In the genomic region with DNA sequence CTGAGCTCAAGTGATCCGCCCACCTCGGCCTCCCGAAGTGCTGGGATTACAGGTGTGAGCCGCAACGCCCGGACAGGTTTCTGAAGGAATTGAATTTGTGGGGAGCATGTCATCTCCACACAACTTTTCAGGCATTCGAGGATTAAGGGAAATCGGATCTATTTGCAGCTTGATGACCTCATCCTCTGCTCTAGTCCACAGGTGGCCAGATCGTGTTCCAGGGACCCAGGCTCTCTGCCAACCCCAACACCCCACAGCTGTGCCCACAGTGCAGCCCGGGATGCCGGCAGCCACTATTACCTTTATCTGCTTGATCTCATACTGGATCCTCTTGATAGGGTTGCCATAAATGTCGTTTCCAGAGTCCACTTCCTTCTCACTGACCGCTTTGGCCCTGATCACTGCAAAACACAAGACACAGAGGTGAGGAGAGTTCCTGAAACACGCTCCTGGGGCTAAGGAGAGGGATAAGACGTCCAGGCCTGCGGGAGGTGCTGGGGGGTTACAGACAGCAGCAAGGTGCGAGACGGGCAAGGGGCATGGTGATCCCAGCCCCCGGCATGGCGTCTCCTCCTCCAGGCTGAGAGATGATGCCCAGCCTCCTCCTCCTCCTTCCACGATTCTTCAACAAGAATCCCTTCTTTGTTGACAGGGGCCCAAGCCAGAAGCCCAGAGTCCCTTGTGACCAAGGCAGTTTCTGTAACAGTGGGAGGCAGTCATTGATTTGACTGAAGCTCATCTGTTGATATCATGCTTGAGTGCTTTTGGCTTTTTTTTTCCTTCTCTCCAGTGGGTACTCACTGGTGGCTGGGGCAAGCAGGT, we compare ENCODE assay signal across 8 cellular contexts. TPM values are rescaled to one million over a fixed set of nuclear protein-coding genes. Genes with fewer than 3 reads are reported as not detected.
DNase-seq lines count a peak whose midpoint lies in the region; ATAC-seq and TF ChIP-seq lines count a peak whose summit lies in the region.

No MANE protein-coding gene starts in this region.

- H3K36me3 ChIP-seq in heart left ventricle: peaks cover 0 to 52% (median 41%) of the 10 kb centered on the region in 9 donors

- peaks cover 1% of the 10 kb centered on the region for H3K4me1 Mint-ChIP-seq in activated CD4-positive, alpha-beta T cell treated with anti-CD3 and anti-CD28 coated beads, Interleukin-2, amount 10 ng/mL, durations not matched to agents 24 days and 14 days

- H3K9me3 ChIP-seq in heart left ventricle: no peaks in the 10 kb centered on the region

- intact Hi-C loops in heart left ventricle (cut with DNase I): no loop called here
- intact Hi-C loops in activated CD4-positive, alpha-beta T cell treated with anti-CD3 and anti-CD28 coated beads, Interleukin-2, amount 10 ng/mL, durations not matched to agents 24 days and 14 days (cut with micrococcal nuclease): no loop called here

- H3K27ac Mint-ChIP-seq in activated CD4-positive, alpha-beta T cell treated with anti-CD3 and anti-CD28 coated beads, Interleukin-2, amount 10 ng/mL, durations not matched to agents 24 days and 14 days: no peak overlapping the region

- 39 to 52% (median 47%) methylated on average over 20 to 21 of the region's 21 CpGs for WGBS in heart left ventricle, 4 donors

- H3K4me3 ChIP-seq in heart left ventricle: no peak overlapping the region

- no peak overlapping the region for H3K4me3 Mint-ChIP-seq in activated CD4-positive, alpha-beta T cell treated with anti-CD3 and anti-CD28 coated beads, Interleukin-2, amount 10 ng/mL, durations not matched to agents 24 days and 14 days

- peak overlapping the region; percentile 20 to 75 (median 65) for H3K27ac ChIP-seq in heart left ventricle

- H3K4me1 ChIP-seq in heart left ventricle: peaks cover 0 to 46% (median 40%) of the 10 kb centered on the region in 12 donors

- in situ Hi-C loops in SK-MEL-5 (cut with HindIII; ENCODE audit: low pct_unique_long_range_greater_than_20kb, low sequenced_read_pairs): no loop called here

- no peaks in the 10 kb centered on the region for H3K36me3 Mint-ChIP-seq in activated CD4-positive, alpha-beta T cell treated with anti-CD3 and anti-CD28 coated beads, Interleukin-2, amount 10 ng/mL, durations not matched to agents 24 days and 14 days (ENCODE audit: low read depth)

- no peaks in the 10 kb centered on the region for H3K27me3 ChIP-seq in heart left ventricle

- H3K27me3 Mint-ChIP-seq in activated CD4-positive, alpha-beta T cell treated with anti-CD3 and anti-CD28 coated beads, Interleukin-2, amount 10 ng/mL, durations not matched to agents 24 days and 14 days: peaks cover 7% of the 10 kb centered on the region

- TF ChIP-seq CTCF in heart left ventricle (IDR thresholded peaks at IDR 0.05): no peak

- no peaks in the 10 kb centered on the region for H3K9me3 Mint-ChIP-seq in activated CD4-positive, alpha-beta T cell treated with anti-CD3 and anti-CD28 coated beads, Interleukin-2, amount 10 ng/mL, durations not matched to agents 24 days and 14 days

- no peak for TF ChIP-seq POLR2A in heart left ventricle (IDR thresholded peaks at IDR 0.05)

- peak; percentile 48 to 82 (median 50) for ATAC-seq in heart left ventricle
- no peak for ATAC-seq in activated CD4-positive, CD25-positive, alpha-beta regulatory T cell treated with anti-CD3 and anti-CD28 coated beads, Interleukin-2, amount 50 U/mL, for 24 hours

- DNase-seq in HS-27A (ENCODE audit: low read depth) (peak; percentile 57), SK-MEL-5 (ENCODE audit: low read depth, low spot score) (peak; percentile 100), heart left ventricle (peak in 4 of 5 donors; percentile 38 to 68 (median 62)), smooth muscle cell of the brain vasculature (ENCODE audit: low read depth, low spot score) (peak; percentile 72), NCI-H187 treated with DMSO at 0.1 percent for 48 hours (lab: John Stamatoyannopoulos, UW) (no peak)
- DNase-seq in activated effector memory CD4-positive, alpha-beta T cell treated with anti-CD3 and anti-CD28 coated beads, Interleukin-2, amount 50 U/mL, for 16 hours: no peak
- no peak for DNase-seq in activated CD4-positive, alpha-beta T cell treated with anti-CD3 and anti-CD28 coated beads, Interleukin-2, amount 10 ng/mL, durations not matched to agents 24 days and 14 days

RNA-seq across cellular contexts. Expression of a gene that starts 29.3 kb away (rescaled TPM):
- 0.74 and 0.80 TPM in 2 replicates for total RNA-seq in SK-MEL-5 (2014; rRNA removed; shearing (Covaris generic))
- polyA plus RNA-seq in SK-MEL-5 (2015; cell fraction: cytosol; rRNA removed): 0.76 and 1.2 TPM in 2 replicates
- 0.19 and 0.99 TPM in 2 replicates for polyA plus RNA-seq in SK-MEL-5 (2015; cell fraction: nucleus; rRNA removed)
- 1 to 10 TPM in 3 of 9 donors, under 1 TPM in 6; 0.23 to 3.3 (median 0.52) TPM for total RNA-seq in heart left ventricle
- 1 to 10 TPM in 1 of 2 donors, under 1 TPM in 1; 0.29 to 2.0 TPM for polyA plus RNA-seq in heart left ventricle
- total RNA-seq in activated CD4-positive, alpha-beta T cell treated with anti-CD3 and anti-CD28 coated beads, Interleukin-2, amount 10 ng/mL, durations not matched to agents 24 days and 14 days: 0.56 TPM in 1 of 2 replicates, not detected in the other

RNA-seq across cellular contexts. Expression of a gene that starts 33.1 kb away (rescaled TPM):
- 96.8 and 116 TPM in 2 replicates for total RNA-seq in SK-MEL-5 (2014; rRNA removed; shearing (Covaris generic))
- 153 and 199 TPM in 2 replicates for polyA plus RNA-seq in SK-MEL-5 (2015; cell fraction: cytosol; rRNA removed)
- polyA plus RNA-seq in SK-MEL-5 (2015; cell fraction: nucleus; rRNA removed): 546 and 730 TPM in 2 replicates
- 10 to 100 TPM; 14.0 to 40.9 (median 21.0) TPM for total RNA-seq in heart left ventricle
- polyA plus RNA-seq in heart left ventricle: 10 to 100 TPM; 11.7 to 18.3 TPM
- 128 TPM in 2 replicates for total RNA-seq in activated CD4-positive, alpha-beta T cell treated with anti-CD3 and anti-CD28 coated beads, Interleukin-2, amount 10 ng/mL, durations not matched to agents 24 days and 14 days

RNA-seq across cellular contexts. Expression of a gene that starts 51.5 kb away (rescaled TPM):
- 398 and 441 TPM in 2 replicates for total RNA-seq in SK-MEL-5 (2014; rRNA removed; shearing (Covaris generic))
- 1,135 and 1,332 TPM in 2 replicates for polyA plus RNA-seq in SK-MEL-5 (2015; cell fraction: cytosol; rRNA removed)
- 227 and 239 TPM in 2 replicates for polyA plus RNA-seq in SK-MEL-5 (2015; cell fraction: nucleus; rRNA removed)
- total RNA-seq in heart left ventricle: 100 to 1,000 TPM in 4 of 9 donors, 10 to 100 TPM in 5; 65.6 to 201 (median 98.3) TPM
- polyA plus RNA-seq in heart left ventricle: 10 to 100 TPM; 25.1 to 54.4 TPM
- total RNA-seq in activated CD4-positive, alpha-beta T cell treated with anti-CD3 and anti-CD28 coated beads, Interleukin-2, amount 10 ng/mL, durations not matched to agents 24 days and 14 days: 0.54 and 0.64 TPM in 2 replicates

Comparison
In these comparisons a context has a peak if more than half of its experiments do, and no peak if none do; other contexts are left out.
1. DNase-seq: peak in HS-27A (single experiment), SK-MEL-5 (single experiment), heart left ventricle (4 of 5) and smooth muscle cell of the brain vasculature (single experiment); none in activated effector memory CD4-positive, alpha-beta T cell treated with anti-CD3 and anti-CD28 coated beads, Interleukin-2, amount 50 U/mL, for 16 hours (single experiment), activated CD4-positive, alpha-beta T cell treated with anti-CD3 and anti-CD28 coated beads, Interleukin-2, amount 10 ng/mL, durations not matched to agents 24 days and 14 days (single experiment) and NCI-H187 treated with DMSO at 0.1 percent for 48 hours (single experiment).
2. ATAC-seq: peak in heart left ventricle (4 of 4); none in activated CD4-positive, CD25-positive, alpha-beta regulatory T cell treated with anti-CD3 and anti-CD28 coated beads, Interleukin-2, amount 50 U/mL, for 24 hours (0 of 2).
3. RNA of a gene that starts 51.5 kb away (total RNA-seq): 398 to 441 TPM in SK-MEL-5 and 65.6 to 201 TPM in heart left ventricle; 0.54 to 0.64 TPM in activated CD4-positive, alpha-beta T cell treated with anti-CD3 and anti-CD28 coated beads, Interleukin-2, amount 10 ng/mL, durations not matched to agents 24 days and 14 days; every median in the first group is over 10 times any median in the second.